In the genomic region with DNA sequence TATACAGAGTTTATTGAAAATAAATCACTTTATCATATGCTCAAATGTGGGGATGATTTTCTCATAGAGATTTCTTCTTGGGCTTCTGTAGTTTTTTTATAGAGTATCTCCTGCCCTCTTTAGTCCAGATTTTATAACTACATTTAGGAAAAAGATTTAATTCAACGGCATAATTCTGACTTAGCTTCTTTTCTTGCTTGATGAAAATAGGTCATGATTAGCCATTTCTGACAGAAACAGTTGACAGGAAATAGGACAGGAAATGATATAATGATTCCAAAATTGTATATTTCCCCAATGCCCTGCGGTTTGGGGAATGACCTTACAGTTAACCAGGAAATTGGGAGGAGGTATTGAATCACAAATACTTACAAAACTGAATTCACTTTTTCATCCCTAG, we compare ENCODE assay signal across 9 cellular contexts.
A peak's percentile ranks its signal among the peaks of the same experiment; 100 is the strongest.
DNase-seq lines count a peak whose midpoint lies in the region; ATAC-seq and TF ChIP-seq lines count a peak whose summit lies in the region.
"Had no signal": no experiment of that assay in that cellular context is flagged by ENCODE, and none has a peak within 500 bp of the region (broad histone marks: within the 10 kb centered on the region; RNA-seq: fewer than 3 reads in every experiment).

No MANE protein-coding gene starts in this region.

- H2AFZ ChIP-seq in SK-N-SH (ENCODE audit: low read depth): peak overlapping the region; percentile 68

- H3K4me3 Mint-ChIP-seq in CD8-positive, alpha-beta T cell: no peak overlapping the region
- H3K4me3 Mint-ChIP-seq in activated T-cell treated with anti-CD3 and anti-CD28 coated beads, Interleukin-2, amount 50 U/mL, for 72 hours: no peak overlapping the region
- no peak overlapping the region for H3K4me3 Mint-ChIP-seq in activated CD4-positive, alpha-beta memory T cell treated with anti-CD3 and anti-CD28 coated beads, Interleukin-2, amount 10 ng/mL, durations not matched to agents 7 days and 5 days

- TF ChIP-seq EP300 in SK-N-SH (IDR thresholded peaks at IDR 0.05; ENCODE audit: borderline replicate concordance in 1 of 2, low read depth in 1 of 2, low read length in 1 of 2): no peak

- H3K27me3 ChIP-seq in SK-N-SH (ENCODE audit: insufficient read depth): no peaks in the 10 kb centered on the region
- H3K27me3 ChIP-seq in CD8-positive, alpha-beta T cell (ENCODE audit: insufficient read depth, low read length): no peaks in the 10 kb centered on the region

- TF ChIP-seq CTCF in SK-N-SH (IDR thresholded peaks at IDR 0.05): peak; percentile 65
- TF ChIP-seq CTCF in CD8-positive, alpha-beta T cell (IDR thresholded peaks at IDR 0.05): no peak

- no peaks in the 10 kb centered on the region for H3K4me1 Mint-ChIP-seq in CD8-positive, alpha-beta T cell (ENCODE audit: low read depth)
- H3K4me1 Mint-ChIP-seq in activated T-cell treated with anti-CD3 and anti-CD28 coated beads, Interleukin-2, amount 50 U/mL, for 72 hours (ENCODE audit: low read depth): no peaks in the 10 kb centered on the region
- H3K4me1 Mint-ChIP-seq in activated CD4-positive, alpha-beta memory T cell treated with anti-CD3 and anti-CD28 coated beads, Interleukin-2, amount 10 ng/mL, durations not matched to agents 7 days and 5 days: no peaks in the 10 kb centered on the region

- no peak overlapping the region for H3K4me2 ChIP-seq in SK-N-SH

- no peaks in the 10 kb centered on the region for H3K27me3 Mint-ChIP-seq in CD8-positive, alpha-beta T cell (ENCODE audit: low read depth)
- H3K27me3 Mint-ChIP-seq in activated T-cell treated with anti-CD3 and anti-CD28 coated beads, Interleukin-2, amount 50 U/mL, for 72 hours (ENCODE audit: low read depth): no peaks in the 10 kb centered on the region
- no peaks in the 10 kb centered on the region for H3K27me3 Mint-ChIP-seq in activated CD4-positive, alpha-beta memory T cell treated with anti-CD3 and anti-CD28 coated beads, Interleukin-2, amount 10 ng/mL, durations not matched to agents 7 days and 5 days

- peaks cover 3% of the 10 kb centered on the region for H3K9me3 Mint-ChIP-seq in CD8-positive, alpha-beta T cell
- H3K9me3 Mint-ChIP-seq in activated T-cell treated with anti-CD3 and anti-CD28 coated beads, Interleukin-2, amount 50 U/mL, for 72 hours: no peaks in the 10 kb centered on the region
- H3K9me3 Mint-ChIP-seq in activated CD4-positive, alpha-beta memory T cell treated with anti-CD3 and anti-CD28 coated beads, Interleukin-2, amount 10 ng/mL, durations not matched to agents 7 days and 5 days: no peaks in the 10 kb centered on the region

- H3F3A ChIP-seq in SK-N-SH (replicated peaks; ENCODE audit: insufficient read depth): no peaks in the 10 kb centered on the region

- H3K9me2 ChIP-seq in SK-N-SH: no peaks in the 10 kb centered on the region

- CTCF ChIA-PET in SK-N-SH (lab: Yijun Ruan, JAX): interaction anchor here (0.6 to 1.1 kb wide), 3 partner anchors 14 to 23 kb away, joined by 3 to 4 read pairs (median 3); no protein-coding TSS in a partner anchor
- CTCF ChIA-PET in CD8-positive, alpha-beta T cell (lab: Charles Lee): no interaction called here
- CTCF ChIA-PET in activated CD4-positive, alpha-beta memory T cell treated with anti-CD3 and anti-CD28 coated beads, Interleukin-2, amount 10 ng/mL, durations not matched to agents 7 days and 5 days (lab: Charles Lee): no interaction called here

- in situ Hi-C loops in ACHN (cut with HindIII; ENCODE audit: low pct_ligation_motif_present, low pct_unique_long_range_greater_than_20kb, low sequenced_read_pairs): no loop called here

- WGBS in SK-N-SH (ENCODE audit: low lambda C conversion rate): 6% methylated on average over 2 of the region's 2 CpGs

- DNase-seq in ACHN (peak; percentile 42), HS-27A (ENCODE audit: low read depth) (peak; percentile 27), SK-N-SH (no peak), iris pigment epithelial cell (ENCODE audit: low read depth) (peak; percentile 69)
- no peak for DNase-seq in CD8-positive, alpha-beta T cell
- no peak for DNase-seq in activated T-cell treated with anti-CD3 and anti-CD28 coated beads, Interleukin-2, amount 50 U/mL, for 72 hours
- no peak for DNase-seq in activated CD4-positive, alpha-beta memory T cell treated with anti-CD3 and anti-CD28 coated beads, Interleukin-2, amount 10 ng/mL, durations not matched to agents 7 days and 5 days
- DNase-seq: stimulated activated CD4-positive, alpha-beta T cell treated with anti-CD3 and anti-CD28 coated beads, Interleukin-2, amount 100 ng/mL, for 24 hours had no signal

- no peaks in the 10 kb centered on the region for H3K36me3 Mint-ChIP-seq in CD8-positive, alpha-beta T cell
- H3K36me3 Mint-ChIP-seq in activated T-cell treated with anti-CD3 and anti-CD28 coated beads, Interleukin-2, amount 50 U/mL, for 72 hours (ENCODE audit: insufficient read depth in 2 of 2): no peaks in the 10 kb centered on the region
- H3K36me3 Mint-ChIP-seq in activated CD4-positive, alpha-beta memory T cell treated with anti-CD3 and anti-CD28 coated beads, Interleukin-2, amount 10 ng/mL, durations not matched to agents 7 days and 5 days (ENCODE audit: low read depth): no peaks in the 10 kb centered on the region

- H3K9ac ChIP-seq in SK-N-SH: no peak overlapping the region

- no peaks in the 10 kb centered on the region; a peak in 2 of 4 replicates for H3K4me1 ChIP-seq in SK-N-SH (ENCODE audit: control insufficient read depth in 1 of 2, insufficient read depth in 2 of 2, low read depth in 1 of 2, low read length in 1 of 2)
- H3K4me1 ChIP-seq in CD8-positive, alpha-beta T cell (ENCODE audit: insufficient read depth, low read length): no peaks in the 10 kb centered on the region

- no peak overlapping the region for H3K4me3 ChIP-seq in SK-N-SH (ENCODE audit: low read depth in 2 of 2, low read length in 1 of 2)
- H3K4me3 ChIP-seq in CD8-positive, alpha-beta T cell (ENCODE audit: low read depth, low read length): no peak overlapping the region

- intact Hi-C loops in CD8-positive, alpha-beta T cell (cut with DNase I, micrococcal nuclease): no loop called here

- H3K27ac Mint-ChIP-seq in CD8-positive, alpha-beta T cell: no peak overlapping the region
- H3K27ac Mint-ChIP-seq in activated T-cell treated with anti-CD3 and anti-CD28 coated beads, Interleukin-2, amount 50 U/mL, for 72 hours: no peak overlapping the region
- no peak overlapping the region for H3K27ac Mint-ChIP-seq in activated CD4-positive, alpha-beta memory T cell treated with anti-CD3 and anti-CD28 coated beads, Interleukin-2, amount 10 ng/mL, durations not matched to agents 7 days and 5 days

- no peaks in the 10 kb centered on the region for H4K20me1 ChIP-seq in SK-N-SH (ENCODE audit: insufficient read depth)

- no peaks in the 10 kb centered on the region for H3K79me2 ChIP-seq in SK-N-SH (ENCODE audit: insufficient read depth)

- POLR2A ChIA-PET in SK-N-SH (lab: Yijun Ruan, JAX): no interaction called here
- POLR2A ChIA-PET in CD8-positive, alpha-beta T cell (lab: Charles Lee): no interaction called here
- POLR2A ChIA-PET in activated CD4-positive, alpha-beta memory T cell treated with anti-CD3 and anti-CD28 coated beads, Interleukin-2, amount 10 ng/mL, durations not matched to agents 7 days and 5 days (lab: Charles Lee): no interaction called here

- no peaks in the 10 kb centered on the region for H3K36me3 ChIP-seq in SK-N-SH (replicated peaks in 1 of 2; ENCODE audit: control insufficient read depth in 1 of 2, insufficient read depth in 2 of 2, low read length in 1 of 2)
- no peaks in the 10 kb centered on the region for H3K36me3 ChIP-seq in CD8-positive, alpha-beta T cell (ENCODE audit: insufficient read depth, low read length)

- ATAC-seq in CD8-positive, alpha-beta T cell: no peak
- no peak for ATAC-seq in activated T-cell treated with anti-CD3 and anti-CD28 coated beads, Interleukin-2, amount 50 U/mL, for 72 hours (replicated peaks in 1 of 2)
- no peak for ATAC-seq in GM21825 (IDR thresholded peaks at IDR 0.05; ENCODE audit: unreplicated experiment)

- H3K9me3 ChIP-seq in SK-N-SH: 0 out of 2 replicates have a peak, but pooled peaks cover 3% of the 10 kb centered on the region
- H3K9me3 ChIP-seq in CD8-positive, alpha-beta T cell (ENCODE audit: low read length): no peaks in the 10 kb centered on the region

- peak; percentile 46; the same call in 1 of the 2 replicates for TF ChIP-seq RAD21 in SK-N-SH (IDR thresholded peaks at IDR 0.05; ENCODE audit: low read length)

- peak overlapping the region in 1 of 2 experiments; percentile 7; a peak in 1 of 4 replicates for H3K27ac ChIP-seq in SK-N-SH (ENCODE audit: low read depth in 2 of 2, low read length in 1 of 2)
- no peak overlapping the region for H3K27ac ChIP-seq in CD8-positive, alpha-beta T cell (ENCODE audit: low read depth, low read length)

TF ChIP-seq in SK-N-SH, 30 proteins besides CTCF, POLR2A, EP300 and RAD21:
- 0 out of 2 replicates have a peak, but pooled peaks have one; percentile 29 for TF ChIP-seq MEF2A (IDR thresholded peaks at IDR 0.05; ENCODE audit: borderline replicate concordance, low read depth)
- no peak for TF ChIP-seq GATA2 (CRISPR knock-in tag; IDR thresholded peaks at IDR 0.05)
- no peak for TF ChIP-seq TCF12 (IDR thresholded peaks at IDR 0.05)
- TF ChIP-seq, protein P1, sequence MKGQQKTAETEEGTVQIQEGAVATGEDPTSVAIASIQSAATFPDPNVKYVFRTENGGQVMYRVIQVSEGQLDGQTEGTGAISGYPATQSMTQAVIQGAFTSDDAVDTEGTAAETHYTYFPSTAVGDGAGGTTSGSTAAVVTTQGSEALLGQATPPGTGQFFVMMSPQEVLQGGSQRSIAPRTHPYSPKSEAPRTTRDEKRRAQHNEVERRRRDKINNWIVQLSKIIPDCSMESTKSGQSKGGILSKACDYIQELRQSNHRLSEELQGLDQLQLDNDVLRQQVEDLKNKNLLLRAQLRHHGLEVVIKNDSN (IDR thresholded peaks at IDR 0.05; ENCODE audit: borderline replicate concordance, low read depth): no peak
- no peak for TF ChIP-seq MXI1 (IDR thresholded peaks at IDR 0.05; ENCODE audit: low read depth, low read length)

Comparison
In these comparisons a context has a peak if more than half of its experiments do, and no peak if none do; other contexts are left out.
1. DNase-seq: peak in ACHN (single experiment), HS-27A (single experiment) and iris pigment epithelial cell (single experiment); none in SK-N-SH (single experiment), CD8-positive, alpha-beta T cell (0 of 7), activated T-cell treated with anti-CD3 and anti-CD28 coated beads, Interleukin-2, amount 50 U/mL, for 72 hours (0 of 2) and activated CD4-positive, alpha-beta memory T cell treated with anti-CD3 and anti-CD28 coated beads, Interleukin-2, amount 10 ng/mL, durations not matched to agents 7 days and 5 days (single experiment).